ENCODE assay signal across 7 cellular contexts in genomic region chr12:98179151-98179550, GRCh38.
"Had no signal": no experiment of that assay in that cellular context is flagged by ENCODE, and none has a peak within 500 bp of the region (broad histone marks: within the 10 kb centered on the region; RNA-seq: fewer than 3 reads in every experiment).

No MANE protein-coding gene starts in this region.

- H3K4me1 Mint-ChIP-seq: GM23338 had no signal

- H3K9me3 Mint-ChIP-seq: GM23338, H9 had no signal

- ATAC-seq: GM23338 had no signal

- FAIRE-seq: H1, H54, HTR-8/SVneo had no signal

- H3K4me3 ChIP-seq: GM23338 had no signal

- H3K27ac Mint-ChIP-seq: GM23338, H9 had no signal

- H2AFZ ChIP-seq: GM23338 had no signal

- H3K4me2 ChIP-seq: GM23338 had no signal

- H3K4me3 Mint-ChIP-seq: GM23338, H9 had no signal

- DNase-seq: H9, HCEC 1CT, IMR-90 had no signal
